8 cellular contexts compared by ENCODE assay signal in the genomic region with DNA sequence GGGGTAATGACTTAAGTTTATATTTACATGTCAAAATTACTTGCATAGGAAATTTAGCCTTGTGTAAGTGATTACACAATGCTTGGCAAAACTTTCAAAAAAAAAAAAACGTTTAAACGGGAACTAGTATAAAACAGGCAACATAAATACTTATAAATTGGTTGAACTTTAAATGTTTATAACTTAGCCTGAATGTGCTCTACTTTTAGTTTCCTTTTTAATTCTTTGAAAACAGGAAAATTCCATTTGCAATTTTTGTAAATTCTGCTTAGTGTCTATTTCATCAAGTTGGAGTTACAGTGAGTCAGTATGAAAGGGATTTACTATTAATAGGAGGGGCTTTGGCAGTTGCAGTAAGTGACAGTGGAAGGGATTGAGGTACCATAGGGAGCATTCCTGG. TPM values are rescaled to one million over a fixed set of nuclear protein-coding genes. Genes with fewer than 3 reads are reported as not detected.
DNase-seq lines count a peak whose midpoint lies in the region; ATAC-seq, FAIRE-seq and TF ChIP-seq lines count a peak whose summit lies in the region.

No MANE protein-coding gene starts in this region.

- H3K27me3 Mint-ChIP-seq in CD8-positive, alpha-beta T cell (ENCODE audit: low read depth), result no peaks in the 10 kb centered on the region
- no peaks in the 10 kb centered on the region for H3K27me3 Mint-ChIP-seq in dendritic cell treated with granulocyte-macrophage colony-stimulating factor and Interleukin-4, amounts not matched to agents 40 ng/mL and 50 ng/mL, for 4 days
- H3K27me3 Mint-ChIP-seq in nephron (ENCODE audit: low read depth), result no peaks in the 10 kb centered on the region

- intact Hi-C loops in CD8-positive, alpha-beta T cell (cut with DNase I, micrococcal nuclease), result loop anchor here (1.0 to 10.0 kb wide), 6 partner anchors 12 to 383 kb away; partner anchors contain the start of genes SH2D1A (in 1 of the 2) and THOC2 (in 1 of the 2)
- intact Hi-C loops in dendritic cell treated with granulocyte-macrophage colony-stimulating factor and Interleukin-4, amounts not matched to agents 40 ng/mL and 50 ng/mL, for 4 days (cut with micrococcal nuclease), result loop anchor here (10.0 kb wide), 1 partner anchor 129 kb away; no protein-coding TSS in a partner anchor

- no peak overlapping the region for H3K4me3 ChIP-seq in CD8-positive, alpha-beta T cell (ENCODE audit: low read depth, low read length)
- no peak overlapping the region for H3K4me3 ChIP-seq in H7 (ENCODE audit: insufficient read depth, low read depth, low read length)

- ATAC-seq in CD8-positive, alpha-beta T cell, result no peak
- no peak for ATAC-seq in GM18502 (IDR thresholded peaks at IDR 0.05; ENCODE audit: poor library complexity, unreplicated experiment)

- H3K36me3 Mint-ChIP-seq in CD8-positive, alpha-beta T cell, result peaks cover 34% of the 10 kb centered on the region
- H3K36me3 Mint-ChIP-seq in dendritic cell treated with granulocyte-macrophage colony-stimulating factor and Interleukin-4, amounts not matched to agents 40 ng/mL and 50 ng/mL, for 4 days (ENCODE audit: low read depth), result peaks cover 32% of the 10 kb centered on the region
- H3K36me3 Mint-ChIP-seq in nephron (ENCODE audit: low read depth), result peaks cover 2% of the 10 kb centered on the region

- DNase-seq in CD8-positive, alpha-beta T cell, result no peak
- peak; percentile 11 for DNase-seq in NAMALWA (ENCODE audit: low spot score)
- no peak for DNase-seq in H7
- no peak for DNase-seq in HTR-8/SVneo (ENCODE audit: insufficient read length, low spot score)
- no peak for DNase-seq in NK-92 treated with Interleukin-12 subunit alpha and Interleukin-12 subunit beta, amount 100 ng/mL, for 24 hours (lab: John Stamatoyannopoulos, UW)

- H3K27ac ChIP-seq in CD8-positive, alpha-beta T cell (ENCODE audit: low read depth, low read length), result no peak overlapping the region

- peaks cover 10% of the 10 kb centered on the region for H3K4me1 ChIP-seq in CD8-positive, alpha-beta T cell (ENCODE audit: insufficient read depth, low read length)

- POLR2A ChIA-PET in CD8-positive, alpha-beta T cell (lab: Charles Lee), result no interaction called here

- FAIRE-seq in HTR-8/SVneo (lab: Jason Lieb, UNC), result no peak

- TF ChIP-seq CTCF in CD8-positive, alpha-beta T cell (IDR thresholded peaks at IDR 0.05), result no peak
- TF ChIP-seq CTCF in nephron (IDR thresholded peaks at IDR 0.05; ENCODE audit: unreplicated experiment in 3 of 3), result no peak

- H3K9me3 ChIP-seq in CD8-positive, alpha-beta T cell (ENCODE audit: low read length), result no peaks in the 10 kb centered on the region

- peak overlapping the region; percentile 99 for H3K27ac Mint-ChIP-seq in CD8-positive, alpha-beta T cell
- H3K27ac Mint-ChIP-seq in dendritic cell treated with granulocyte-macrophage colony-stimulating factor and Interleukin-4, amounts not matched to agents 40 ng/mL and 50 ng/mL, for 4 days, result peak overlapping the region; percentile 100
- peak overlapping the region; percentile 94 to 99 (median 98) for H3K27ac Mint-ChIP-seq in nephron

- CTCF ChIA-PET in CD8-positive, alpha-beta T cell (lab: Charles Lee), result no interaction called here

- no peaks in the 10 kb centered on the region for H3K36me3 ChIP-seq in CD8-positive, alpha-beta T cell (ENCODE audit: insufficient read depth, low read length)
- no peaks in the 10 kb centered on the region for H3K36me3 ChIP-seq in H7 (replicated peaks; ENCODE audit: control insufficient read depth, insufficient read depth, low read length)

- H3K27me3 ChIP-seq in CD8-positive, alpha-beta T cell (ENCODE audit: insufficient read depth, low read length), result no peaks in the 10 kb centered on the region
- no peaks in the 10 kb centered on the region for H3K27me3 ChIP-seq in H7 (ENCODE audit: control insufficient read depth, insufficient read depth, low read length)

- H3K4me3 Mint-ChIP-seq in CD8-positive, alpha-beta T cell, result peak overlapping the region; percentile 98
- peak overlapping the region; percentile 67 for H3K4me3 Mint-ChIP-seq in dendritic cell treated with granulocyte-macrophage colony-stimulating factor and Interleukin-4, amounts not matched to agents 40 ng/mL and 50 ng/mL, for 4 days
- H3K4me3 Mint-ChIP-seq in nephron, result peak overlapping the region; percentile 89 to 97 (median 95)

- H3K4me1 Mint-ChIP-seq in CD8-positive, alpha-beta T cell (ENCODE audit: low read depth), result peaks cover 45% of the 10 kb centered on the region
- peaks cover 11% of the 10 kb centered on the region for H3K4me1 Mint-ChIP-seq in dendritic cell treated with granulocyte-macrophage colony-stimulating factor and Interleukin-4, amounts not matched to agents 40 ng/mL and 50 ng/mL, for 4 days (ENCODE audit: low read depth)
- H3K4me1 Mint-ChIP-seq in nephron, result peaks cover 16% of the 10 kb centered on the region

- H3K9me3 Mint-ChIP-seq in CD8-positive, alpha-beta T cell, result no peaks in the 10 kb centered on the region
- no peaks in the 10 kb centered on the region for H3K9me3 Mint-ChIP-seq in dendritic cell treated with granulocyte-macrophage colony-stimulating factor and Interleukin-4, amounts not matched to agents 40 ng/mL and 50 ng/mL, for 4 days
- peaks cover 7% of the 10 kb centered on the region for H3K9me3 Mint-ChIP-seq in nephron

RNA-seq across cellular contexts. Expression of gene STAG2, which starts 2.6 kb away (rescaled TPM):
- 100 to 1,000 TPM; 104 to 105 TPM for total RNA-seq in CD8-positive, alpha-beta T cell
- 123 and 185 TPM in 2 replicates for total RNA-seq in H7 (2014; rRNA removed; shearing (Covaris generic))
